Comparison of ENCODE assay signal across 1 cellular context in genomic region chr11:830295-831131, GRCh38.
A peak's percentile ranks its signal among the peaks of the same experiment; 100 is the strongest.
TF ChIP-seq lines count a peak whose summit lies in the region.

No MANE protein-coding gene starts in this region.

TF ChIP-seq in HepG2, 621 proteins besides CTCF, POLR2A, EP300 and RAD21 (continued from another document and continues in another):
- no peak for TF ChIP-seq RERE (CRISPR knock-in tag; IDR thresholded peaks at IDR 0.05; ENCODE audit: low read depth)
- TF ChIP-seq STAT5B (CRISPR knock-in tag; IDR thresholded peaks at IDR 0.05): no peak
- no peak for TF ChIP-seq ZFP36L1 (CRISPR knock-in tag; IDR thresholded peaks at IDR 0.05)
- TF ChIP-seq, protein P1, sequence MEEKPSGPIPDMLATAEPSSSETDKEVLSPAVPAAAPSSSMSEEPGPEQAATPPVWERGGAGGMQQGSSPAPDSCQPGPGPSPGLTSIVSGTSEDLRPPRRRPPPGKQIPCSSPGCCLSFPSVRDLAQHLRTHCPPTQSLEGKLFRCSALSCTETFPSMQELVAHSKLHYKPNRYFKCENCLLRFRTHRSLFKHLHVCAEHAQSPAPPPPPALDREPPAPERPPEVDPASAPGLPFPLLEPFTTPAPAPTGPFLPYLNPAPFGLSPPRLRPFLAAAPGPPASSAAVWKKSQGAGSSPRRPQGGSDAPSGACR (CRISPR knock-in tag; IDR thresholded peaks at IDR 0.05): no peak
- no peak for TF ChIP-seq ZFP1 (CRISPR knock-in tag; IDR thresholded peaks at IDR 0.05)
- TF ChIP-seq KAT8 (CRISPR knock-in tag; IDR thresholded peaks at IDR 0.05): no peak
- TF ChIP-seq, protein P2, sequence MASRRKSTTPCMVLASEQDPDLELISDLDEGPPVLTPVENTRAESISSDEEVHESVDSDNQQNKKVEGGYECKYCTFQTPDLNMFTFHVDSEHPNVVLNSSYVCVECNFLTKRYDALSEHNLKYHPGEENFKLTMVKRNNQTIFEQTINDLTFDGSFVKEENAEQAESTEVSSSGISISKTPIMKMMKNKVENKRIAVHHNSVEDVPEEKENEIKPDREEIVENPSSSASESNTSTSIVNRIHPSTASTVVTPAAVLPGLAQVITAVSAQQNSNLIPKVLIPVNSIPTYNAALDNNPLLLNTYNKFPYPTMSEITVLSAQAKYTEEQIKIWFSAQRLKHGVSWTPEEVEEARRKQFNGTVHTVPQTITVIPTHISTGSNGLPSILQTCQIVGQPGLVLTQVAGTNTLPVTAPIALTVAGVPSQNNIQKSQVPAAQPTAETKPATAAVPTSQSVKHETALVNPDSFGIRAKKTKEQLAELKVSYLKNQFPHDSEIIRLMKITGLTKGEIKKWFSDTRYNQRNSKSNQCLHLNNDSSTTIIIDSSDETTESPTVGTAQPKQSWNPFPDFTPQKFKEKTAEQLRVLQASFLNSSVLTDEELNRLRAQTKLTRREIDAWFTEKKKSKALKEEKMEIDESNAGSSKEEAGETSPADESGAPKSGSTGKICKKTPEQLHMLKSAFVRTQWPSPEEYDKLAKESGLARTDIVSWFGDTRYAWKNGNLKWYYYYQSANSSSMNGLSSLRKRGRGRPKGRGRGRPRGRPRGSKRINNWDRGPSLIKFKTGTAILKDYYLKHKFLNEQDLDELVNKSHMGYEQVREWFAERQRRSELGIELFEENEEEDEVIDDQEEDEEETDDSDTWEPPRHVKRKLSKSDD (CRISPR knock-in tag; IDR thresholded peaks at IDR 0.05; ENCODE audit: low read depth): no peak
- TF ChIP-seq HMG20A (CRISPR knock-in tag; IDR thresholded peaks at IDR 0.05; ENCODE audit: borderline replicate concordance): no peak
- TF ChIP-seq MYNN (CRISPR knock-in tag; IDR thresholded peaks at IDR 0.05; ENCODE audit: low read depth): no peak
- TF ChIP-seq ZNF616 (CRISPR knock-in tag; IDR thresholded peaks at IDR 0.05; ENCODE audit: low read depth): peak; percentile 80; the same call in 1 of the 2 replicates
- TF ChIP-seq, protein P3, sequence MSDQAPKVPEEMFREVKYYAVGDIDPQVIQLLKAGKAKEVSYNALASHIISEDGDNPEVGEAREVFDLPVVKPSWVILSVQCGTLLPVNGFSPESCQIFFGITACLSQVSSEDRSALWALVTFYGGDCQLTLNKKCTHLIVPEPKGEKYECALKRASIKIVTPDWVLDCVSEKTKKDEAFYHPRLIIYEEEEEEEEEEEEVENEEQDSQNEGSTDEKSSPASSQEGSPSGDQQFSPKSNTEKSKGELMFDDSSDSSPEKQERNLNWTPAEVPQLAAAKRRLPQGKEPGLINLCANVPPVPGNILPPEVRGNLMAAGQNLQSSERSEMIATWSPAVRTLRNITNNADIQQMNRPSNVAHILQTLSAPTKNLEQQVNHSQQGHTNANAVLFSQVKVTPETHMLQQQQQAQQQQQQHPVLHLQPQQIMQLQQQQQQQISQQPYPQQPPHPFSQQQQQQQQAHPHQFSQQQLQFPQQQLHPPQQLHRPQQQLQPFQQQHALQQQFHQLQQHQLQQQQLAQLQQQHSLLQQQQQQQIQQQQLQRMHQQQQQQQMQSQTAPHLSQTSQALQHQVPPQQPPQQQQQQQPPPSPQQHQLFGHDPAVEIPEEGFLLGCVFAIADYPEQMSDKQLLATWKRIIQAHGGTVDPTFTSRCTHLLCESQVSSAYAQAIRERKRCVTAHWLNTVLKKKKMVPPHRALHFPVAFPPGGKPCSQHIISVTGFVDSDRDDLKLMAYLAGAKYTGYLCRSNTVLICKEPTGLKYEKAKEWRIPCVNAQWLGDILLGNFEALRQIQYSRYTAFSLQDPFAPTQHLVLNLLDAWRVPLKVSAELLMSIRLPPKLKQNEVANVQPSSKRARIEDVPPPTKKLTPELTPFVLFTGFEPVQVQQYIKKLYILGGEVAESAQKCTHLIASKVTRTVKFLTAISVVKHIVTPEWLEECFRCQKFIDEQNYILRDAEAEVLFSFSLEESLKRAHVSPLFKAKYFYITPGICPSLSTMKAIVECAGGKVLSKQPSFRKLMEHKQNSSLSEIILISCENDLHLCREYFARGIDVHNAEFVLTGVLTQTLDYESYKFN (CRISPR knock-in tag; conservative IDR thresholded peaks at IDR 0.05): no peak
- TF ChIP-seq ZIK1 (CRISPR knock-in tag; IDR thresholded peaks at IDR 0.05; ENCODE audit: borderline replicate concordance, low read depth): no peak
- TF ChIP-seq NFIB (CRISPR knock-in tag; IDR thresholded peaks at IDR 0.05; ENCODE audit: borderline replicate concordance): no peak
- no peak for TF ChIP-seq STAG1 (CRISPR knock-in tag; IDR thresholded peaks at IDR 0.05)
- TF ChIP-seq MAF1 (CRISPR knock-in tag; IDR thresholded peaks at IDR 0.05; ENCODE audit: borderline replicate concordance): no peak
- no peak for TF ChIP-seq ZNF570 (CRISPR knock-in tag; IDR thresholded peaks at IDR 0.05; ENCODE audit: borderline replicate concordance)
- no peak for TF ChIP-seq PAX8 (CRISPR knock-in tag; IDR thresholded peaks at IDR 0.05; ENCODE audit: borderline replicate concordance)
- TF ChIP-seq AGO2 (optimal IDR thresholded peaks at IDR 0.05; ENCODE audit: low read depth, low read length): peak; percentile 78
- no peak for TF ChIP-seq ZNF121 (CRISPR knock-in tag; IDR thresholded peaks at IDR 0.05)
- TF ChIP-seq POLR2AphosphoS2 (IDR thresholded peaks at IDR 0.05; ENCODE audit: low read depth, low read length): no peak
- TF ChIP-seq ZNF652 (CRISPR knock-in tag; IDR thresholded peaks at IDR 0.05; ENCODE audit: borderline replicate concordance, low read depth): no peak
- TF ChIP-seq ZMYM4 (CRISPR knock-in tag; IDR thresholded peaks at IDR 0.05): no peak
- no peak for TF ChIP-seq ZFP36 (IDR thresholded peaks at IDR 0.05; ENCODE audit: borderline replicate concordance, low read depth, low read length, partially characterized antibody)
- TF ChIP-seq ZNF235 (CRISPR knock-in tag; IDR thresholded peaks at IDR 0.05; ENCODE audit: borderline replicate concordance): no peak
- TF ChIP-seq FOXM1 (CRISPR knock-in tag; IDR thresholded peaks at IDR 0.05): no peak
- no peak for TF ChIP-seq SOX6 (IDR thresholded peaks at IDR 0.05)
- TF ChIP-seq SOX6 (CRISPR knock-in tag; IDR thresholded peaks at IDR 0.05): no peak
- no peak for TF ChIP-seq CBFB (CRISPR knock-in tag; IDR thresholded peaks at IDR 0.05)
- peak; percentile 66 for TF ChIP-seq CBX1 (IDR thresholded peaks at IDR 0.05; ENCODE audit: low read depth)
- no peak for TF ChIP-seq NFE2 (CRISPR knock-in tag; IDR thresholded peaks at IDR 0.05)
- TF ChIP-seq ZNF430 (CRISPR knock-in tag; IDR thresholded peaks at IDR 0.05): 0 out of 2 replicates have a peak, but pooled peaks have one; percentile 51
- no peak for TF ChIP-seq ZNF3 (CRISPR knock-in tag; IDR thresholded peaks at IDR 0.05)
- TF ChIP-seq ZNF646 (CRISPR knock-in tag; IDR thresholded peaks at IDR 0.05): no peak
- TF ChIP-seq GTF2F1 (IDR thresholded peaks at IDR 0.05; ENCODE audit: low read length): no peak
- no peak for TF ChIP-seq ZNF850 (CRISPR knock-in tag; conservative IDR thresholded peaks at IDR 0.05)
- TF ChIP-seq ZNF747 (CRISPR knock-in tag; IDR thresholded peaks at IDR 0.05; ENCODE audit: borderline replicate concordance): peak; percentile 58; the same call in 1 of the 2 replicates
- TF ChIP-seq BRD4 (CRISPR knock-in tag; IDR thresholded peaks at IDR 0.05): no peak
- TF ChIP-seq ZNF337 (CRISPR knock-in tag; IDR thresholded peaks at IDR 0.05; ENCODE audit: borderline replicate concordance, low read depth): no peak
- TF ChIP-seq ZNF672 (CRISPR knock-in tag; IDR thresholded peaks at IDR 0.05): no peak
- TF ChIP-seq ZBTB20 (CRISPR knock-in tag; IDR thresholded peaks at IDR 0.05; ENCODE audit: borderline replicate concordance, low read depth): 0 out of 2 replicates have a peak, but pooled peaks have one; percentile 14
- no peak for TF ChIP-seq ZNF354B (CRISPR knock-in tag; IDR thresholded peaks at IDR 0.05)
- no peak for TF ChIP-seq ZSCAN12 (CRISPR knock-in tag; IDR thresholded peaks at IDR 0.05)
- TF ChIP-seq TEF (CRISPR knock-in tag; IDR thresholded peaks at IDR 0.05): no peak
- TF ChIP-seq HDAC2 (CRISPR knock-in tag; IDR thresholded peaks at IDR 0.05): no peak
- TF ChIP-seq SMAD3 (CRISPR knock-in tag; IDR thresholded peaks at IDR 0.05): no peak
- no peak for TF ChIP-seq ONECUT2 (CRISPR knock-in tag; IDR thresholded peaks at IDR 0.05)
- no peak for TF ChIP-seq RXRA (CRISPR knock-in tag; IDR thresholded peaks at IDR 0.05)
- no peak for TF ChIP-seq ZNF639 (CRISPR knock-in tag; conservative IDR thresholded peaks at IDR 0.05)
